In genomic region chr10:86585037-86585725, GRCh38 we compare ENCODE assay signal across 8 cellular contexts.
DNase-seq lines count a peak whose midpoint lies in the region; ATAC-seq and TF ChIP-seq lines count a peak whose summit lies in the region.

No MANE protein-coding gene starts in this region.

- H3K9me3 ChIP-seq in SJSA1 (replicated peaks), result no peaks in the 10 kb centered on the region
- no peaks in the 10 kb centered on the region for H3K9me3 ChIP-seq in upper lobe of left lung

- H3K36me3 ChIP-seq in GM06990 (ENCODE audit: control insufficient read depth, insufficient read depth, low read length) (no peaks in the 10 kb centered on the region), SJSA1 (no peaks in the 10 kb centered on the region), upper lobe of left lung (no peaks in the 10 kb centered on the region)

- no peak overlapping the region for H3K4me3 ChIP-seq in GM06990 (replicated peaks; ENCODE audit: low read depth, low read length)
- H3K4me3 ChIP-seq in SJSA1, result no peak overlapping the region
- no peak overlapping the region for H3K4me3 ChIP-seq in upper lobe of left lung

- intact Hi-C loops in activated naive CD4-positive, alpha-beta T cell treated with anti-CD3 and anti-CD28 coated beads for 36 hours (cut with micrococcal nuclease), result loop anchor here (1.0 to 2.0 kb wide), 4 partner anchors 46 to 208 kb away; no protein-coding TSS in a partner anchor
- intact Hi-C loops in posterior vena cava (cut with DNase I), result loop anchor here (5.0 kb wide), 2 partner anchors 183 to 188 kb away; no protein-coding TSS in a partner anchor

- H3K27me3 ChIP-seq in GM06990 (replicated peaks; ENCODE audit: control insufficient read depth, insufficient read depth, low read length) (no peaks in the 10 kb centered on the region; the same call in none of the 2 replicates), SJSA1 (replicated peaks) (no peaks in the 10 kb centered on the region), upper lobe of left lung (no peaks in the 10 kb centered on the region)

- no peak overlapping the region for H3K4me3 Mint-ChIP-seq in activated naive CD4-positive, alpha-beta T cell treated with anti-CD3 and anti-CD28 coated beads for 36 hours

- H3K9me3 Mint-ChIP-seq in activated naive CD4-positive, alpha-beta T cell treated with anti-CD3 and anti-CD28 coated beads for 36 hours, result no peaks in the 10 kb centered on the region

- TF ChIP-seq CTCF in GM06990 (IDR thresholded peaks at IDR 0.05; ENCODE audit: insufficient read depth, low read length, poor library complexity, severe bottlenecking), result peak; percentile 96
- TF ChIP-seq CTCF in upper lobe of left lung (IDR thresholded peaks at IDR 0.05), result peak; percentile 86 to 95 (median 92)

- peak; percentile 93 to 94 for ATAC-seq in upper lobe of left lung (ENCODE audit: low FRiP score in 2 of 2)

- no peak for TF ChIP-seq EP300 in upper lobe of left lung (IDR thresholded peaks at IDR 0.05)

- H3K27ac Mint-ChIP-seq in activated naive CD4-positive, alpha-beta T cell treated with anti-CD3 and anti-CD28 coated beads for 36 hours, result no peak overlapping the region

- H3K4me1 Mint-ChIP-seq in activated naive CD4-positive, alpha-beta T cell treated with anti-CD3 and anti-CD28 coated beads for 36 hours (ENCODE audit: low read depth), result no peaks in the 10 kb centered on the region

- no peak for TF ChIP-seq POLR2A in upper lobe of left lung (IDR thresholded peaks at IDR 0.05)

- no peaks in the 10 kb centered on the region for H3K36me3 Mint-ChIP-seq in activated naive CD4-positive, alpha-beta T cell treated with anti-CD3 and anti-CD28 coated beads for 36 hours (ENCODE audit: low read depth)

- WGBS in upper lobe of left lung, 2 donors, result 28% methylated on average over 10 of the region's 10 CpGs; no CpG with 5 or more reads in 1 of the 2 donors

- no peaks in the 10 kb centered on the region for H3K27me3 Mint-ChIP-seq in activated naive CD4-positive, alpha-beta T cell treated with anti-CD3 and anti-CD28 coated beads for 36 hours (ENCODE audit: low read depth)

- peak; percentile 42 for DNase-seq in GM06990 (ENCODE audit: extremely low read depth, insufficient read length)
- peak; percentile 59 for DNase-seq in H4 (ENCODE audit: low spot score)
- DNase-seq in LoVo (ENCODE audit: low spot score), result peak; percentile 78
- peak; percentile 80 to 85 for DNase-seq in SJSA1 (ENCODE audit: low read depth in 1 of 2, low spot score in 2 of 2)
- peak; percentile 79 for DNase-seq in activated naive CD4-positive, alpha-beta T cell treated with anti-CD3 and anti-CD28 coated beads for 36 hours
- DNase-seq in glomerular visceral epithelial cell (ENCODE audit: extremely low spot score), result peak; percentile 70
- DNase-seq in posterior vena cava (ENCODE audit: low spot score), result peak; percentile 90
- peak in 1 of 2 donors; percentile 59 for DNase-seq in upper lobe of left lung

- H3K27ac ChIP-seq in SJSA1 (no peak overlapping the region), upper lobe of left lung (no peak overlapping the region)

- CTCF ChIA-PET in activated naive CD4-positive, alpha-beta T cell treated with anti-CD3 and anti-CD28 coated beads for 36 hours (lab: Charles Lee), result interaction anchor here (0.6 to 4.2 kb wide), 20 partner anchors 8 to 430 kb away, joined by 3 to 56 read pairs (median 4); partner anchors contain the start of gene WAPL

- H3K4me1 ChIP-seq in SJSA1 (replicated peaks) (peaks cover 8% of the 10 kb centered on the region), upper lobe of left lung (peaks cover 0 to 9% (median 6%) of the 10 kb centered on the region in 4 donors)
